1 cellular context compared by ENCODE assay signal in genomic region chr7:138468244-138469123, GRCh38.
TF ChIP-seq lines count a peak whose summit lies in the region.

No MANE protein-coding gene starts in this region.

TF ChIP-seq in HepG2, 621 proteins besides CTCF, POLR2A, EP300 and RAD21:
- TF ChIP-seq BRCA1 (CRISPR knock-in tag; IDR thresholded peaks at IDR 0.05) (no peak), PHF20 (CRISPR knock-in tag; IDR thresholded peaks at IDR 0.05) (no peak), XRCC5 (optimal IDR thresholded peaks at IDR 0.05; ENCODE audit: low read length) (no peak), RBFOX2 (IDR thresholded peaks at IDR 0.05; ENCODE audit: low read depth, low read length) (peak; percentile 70), RBM22 (optimal IDR thresholded peaks at IDR 0.05; ENCODE audit: low read length) (peak; percentile 98), TOPORS (CRISPR knock-in tag; IDR thresholded peaks at IDR 0.05) (no peak), SMC3 (IDR thresholded peaks at IDR 0.05; ENCODE audit: low read length) (no peak), AGO2 (optimal IDR thresholded peaks at IDR 0.05; ENCODE audit: low read depth, low read length) (peak; percentile 51), LRRFIP1 (CRISPR knock-in tag; conservative IDR thresholded peaks at IDR 0.05) (no peak), CREB1 (IDR thresholded peaks at IDR 0.05) (no peak), CREB1 (CRISPR knock-in tag; IDR thresholded peaks at IDR 0.05) (no peak), DPF2 (CRISPR knock-in tag; IDR thresholded peaks at IDR 0.05; ENCODE audit: borderline replicate concordance, low read depth) (no peak), SSRP1 (CRISPR knock-in tag; IDR thresholded peaks at IDR 0.05) (0 out of 2 replicates have a peak, but pooled peaks have one; percentile 35), POLR2G (IDR thresholded peaks at IDR 0.05; ENCODE audit: low read depth, low read length) (peak; percentile 57), POLR2AphosphoS5 (IDR thresholded peaks at IDR 0.05; ENCODE audit: low read depth, low read length) (peak; percentile 9; the same call in 1 of the 2 replicates), ZNF629 (CRISPR knock-in tag; conservative IDR thresholded peaks at IDR 0.05) (no peak)
- TF ChIP-seq, protein P1, sequence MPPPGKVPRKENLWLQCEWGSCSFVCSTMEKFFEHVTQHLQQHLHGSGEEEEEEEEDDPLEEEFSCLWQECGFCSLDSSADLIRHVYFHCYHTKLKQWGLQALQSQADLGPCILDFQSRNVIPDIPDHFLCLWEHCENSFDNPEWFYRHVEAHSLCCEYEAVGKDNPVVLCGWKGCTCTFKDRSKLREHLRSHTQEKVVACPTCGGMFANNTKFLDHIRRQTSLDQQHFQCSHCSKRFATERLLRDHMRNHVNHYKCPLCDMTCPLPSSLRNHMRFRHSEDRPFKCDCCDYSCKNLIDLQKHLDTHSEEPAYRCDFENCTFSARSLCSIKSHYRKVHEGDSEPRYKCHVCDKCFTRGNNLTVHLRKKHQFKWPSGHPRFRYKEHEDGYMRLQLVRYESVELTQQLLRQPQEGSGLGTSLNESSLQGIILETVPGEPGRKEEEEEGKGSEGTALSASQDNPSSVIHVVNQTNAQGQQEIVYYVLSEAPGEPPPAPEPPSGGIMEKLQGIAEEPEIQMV (CRISPR knock-in tag; IDR thresholded peaks at IDR 0.05; ENCODE audit: low read depth), result no peak
TF ChIP-seq in HepG2: peak in this region for 6.
